In the genomic region with DNA sequence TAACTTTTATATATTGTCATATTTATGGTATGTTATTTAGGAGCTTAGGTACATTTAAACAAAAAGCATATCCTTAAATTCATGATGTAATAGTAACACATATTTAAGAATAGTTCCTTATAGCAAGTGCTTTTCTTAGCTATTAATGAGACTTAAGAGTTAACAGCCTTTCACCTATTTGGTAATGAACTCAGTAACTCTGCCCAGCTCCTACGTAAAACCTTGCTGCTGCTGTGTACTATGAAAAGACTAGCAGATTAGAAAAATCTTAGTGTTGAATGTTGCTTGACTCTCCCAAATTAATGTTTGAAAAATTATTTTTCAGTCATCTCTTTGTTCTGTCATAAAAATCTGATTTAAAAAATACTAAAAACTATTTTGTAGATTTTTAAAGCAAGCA, we compare ENCODE assay signal across 18 cellular contexts.
"Had no signal": no experiment of that assay in that cellular context is flagged by ENCODE, and none has a peak within 500 bp of the region (broad histone marks: within the 10 kb centered on the region; RNA-seq: fewer than 3 reads in every experiment).

No MANE protein-coding gene starts in this region.

- H3K27ac Mint-ChIP-seq: activated naive CD8-positive, alpha-beta T cell treated with anti-CD3 and anti-CD28 coated beads, Interleukin-2, amount 10 ng/mL, durations not matched to agents 7 days and 5 days; natural killer cell treated with Interleukin-12 subunit alpha and Interleukin-12 subunit beta and Interleukin-15 and Interleukin-18, amount 100 ng/mL, for 72 hours; progenitor cell of endocrine pancreas; stimulated activated naive CD8-positive, alpha-beta T cell treated with anti-CD3 and anti-CD28 coated beads, Interleukin-15, Interleukin-2, amounts not matched to agents 100 ng/mL and 50 ng/mL, for 24 hours; T-helper 2 cell treated with Interferon-gamma antibody and Interleukin-4, amounts not matched to agents 5 μg/mL and 100 μg/mL, for 36 hours had no signal

- H3K27me3 Mint-ChIP-seq: activated naive CD8-positive, alpha-beta T cell treated with anti-CD3 and anti-CD28 coated beads, Interleukin-2, amount 10 ng/mL, durations not matched to agents 7 days and 5 days; natural killer cell treated with Interleukin-12 subunit alpha and Interleukin-12 subunit beta and Interleukin-15 and Interleukin-18, amount 100 ng/mL, for 72 hours; progenitor cell of endocrine pancreas; stimulated activated naive CD8-positive, alpha-beta T cell treated with anti-CD3 and anti-CD28 coated beads, Interleukin-15, Interleukin-2, amounts not matched to agents 100 ng/mL and 50 ng/mL, for 24 hours had no signal

- H3K9me3 Mint-ChIP-seq: activated naive CD8-positive, alpha-beta T cell treated with anti-CD3 and anti-CD28 coated beads, Interleukin-2, amount 10 ng/mL, durations not matched to agents 7 days and 5 days; activated T-cell treated with anti-CD3 and anti-CD28 coated beads, Interleukin-2, amount 50 U/mL, for 4 hours; natural killer cell treated with Interleukin-12 subunit alpha and Interleukin-12 subunit beta and Interleukin-15 and Interleukin-18, amount 100 ng/mL, for 72 hours; stimulated activated naive CD8-positive, alpha-beta T cell treated with anti-CD3 and anti-CD28 coated beads, Interleukin-15, Interleukin-2, amounts not matched to agents 100 ng/mL and 50 ng/mL, for 24 hours; T-helper 2 cell treated with Interferon-gamma antibody and Interleukin-4, amounts not matched to agents 5 μg/mL and 100 μg/mL, for 36 hours had no signal

- H3K4me3 Mint-ChIP-seq: activated naive CD8-positive, alpha-beta T cell treated with anti-CD3 and anti-CD28 coated beads, Interleukin-2, amount 10 ng/mL, durations not matched to agents 7 days and 5 days; activated T-cell treated with anti-CD3 and anti-CD28 coated beads, Interleukin-2, amount 50 U/mL, for 4 hours; natural killer cell treated with Interleukin-12 subunit alpha and Interleukin-12 subunit beta and Interleukin-15 and Interleukin-18, amount 100 ng/mL, for 72 hours; stimulated activated naive CD8-positive, alpha-beta T cell treated with anti-CD3 and anti-CD28 coated beads, Interleukin-15, Interleukin-2, amounts not matched to agents 100 ng/mL and 50 ng/mL, for 24 hours; T-helper 2 cell treated with Interferon-gamma antibody and Interleukin-4, amounts not matched to agents 5 μg/mL and 100 μg/mL, for 36 hours had no signal

- H3K4me3 ChIP-seq: sigmoid colon, thoracic aorta had no signal

- FAIRE-seq: bronchial epithelial cell had no signal

- H3K27me3 ChIP-seq: sigmoid colon had no signal

- DNase-seq: activated CD4-positive, alpha-beta T cell treated with anti-CD3 and anti-CD28 coated beads, Interleukin-2, amount 50 U/mL, for 48 hours; activated CD4-positive, CD25-positive, alpha-beta regulatory T cell treated with anti-CD3 and anti-CD28 coated beads, Interleukin-2, amount 50 U/mL, for 72 hours; activated gamma-delta T cell; activated naive CD8-positive, alpha-beta T cell treated with anti-CD3 and anti-CD28 coated beads, Interleukin-2, amount 10 ng/mL, durations not matched to agents 7 days and 5 days; activated T-cell treated with anti-CD3 and anti-CD28 coated beads, Interleukin-2, amount 50 U/mL, for 4 hours; aorta; effector CD4-positive, alpha-beta T cell; mammary epithelial cell; nucleus accumbens; sigmoid colon; stimulated activated CD4-positive, alpha-beta T cell treated with anti-CD3 and anti-CD28 coated beads, Interleukin-4, amount 100 ng/mL, for 1 hour; stimulated activated CD8-positive, alpha-beta memory T cell treated with anti-CD3 and anti-CD28 coated beads, Interleukin-4, amount 100 ng/mL, for 48 hours had no signal

- ATAC-seq: activated T-cell treated with anti-CD3 and anti-CD28 coated beads, Interleukin-2, amount 50 U/mL, for 4 hours; natural killer cell treated with Interleukin-12 subunit alpha and Interleukin-12 subunit beta and Interleukin-15 and Interleukin-18, amount 100 ng/mL, for 72 hours had no signal

- H3K27ac ChIP-seq: sigmoid colon, thoracic aorta had no signal

- H3K4me1 ChIP-seq: sigmoid colon had no signal

- H3K9me3 ChIP-seq: sigmoid colon, thoracic aorta had no signal
